8 cellular contexts compared by ENCODE assay signal in genomic region chr10:30591249-30591670, GRCh38. TPM values are rescaled to one million over a fixed set of nuclear protein-coding genes. Genes with fewer than 3 reads are reported as not detected.
DNase-seq lines count a peak whose midpoint lies in the region; ATAC-seq and TF ChIP-seq lines count a peak whose summit lies in the region.

No MANE protein-coding gene starts in this region.

- no peaks in the 10 kb centered on the region for H4K20me1 ChIP-seq in HCT116 (ENCODE audit: insufficient read depth)

- CTCF ChIA-PET in HCT116 (lab: Charles Lee) = interaction anchor here (0.6 to 2.8 kb wide), 33 partner anchors 9 to 593 kb away, joined by 3 to 46 read pairs (median 4); partner anchors contain the start of genes MAP3K8 and MTPAP

- no peaks in the 10 kb centered on the region for H3K9me2 ChIP-seq in HCT116 (ENCODE audit: insufficient read depth)

- H3K9me3 ChIP-seq in HCT116 (ENCODE audit: control insufficient read depth in 1 of 2, insufficient read depth in 1 of 2, low read depth in 1 of 2, low read length in 2 of 2) (no peaks in the 10 kb centered on the region), Peyer's patch (no peaks in the 10 kb centered on the region), psoas muscle (no peaks in the 10 kb centered on the region)

- in situ Hi-C loops in Caki2 (cut with HindIII; ENCODE audit: low pct_unique_long_range_greater_than_20kb, low sequenced_read_pairs) = no loop called here

- BruUV-seq in HCT116 (replicated peaks; lab: Mats Ljungman, UMichigan) = no TSS peak

- H3K27me3 ChIP-seq in HCT116 (ENCODE audit: insufficient read depth, low read length) (no peaks in the 10 kb centered on the region), Peyer's patch (no peaks in the 10 kb centered on the region), psoas muscle (ENCODE audit: insufficient read depth in 3 of 3, low read length in 2 of 3) (no peaks in the 10 kb centered on the region)

- H3K4me3 ChIP-seq in HCT116 (replicated peaks in 1 of 2; ENCODE audit: low read depth in 1 of 2, low read length in 2 of 2) (no peak overlapping the region), Peyer's patch (no peak overlapping the region), psoas muscle (no peak overlapping the region)

- H2AFZ ChIP-seq in HCT116 (ENCODE audit: low read depth, low read length, poor library complexity, severe bottlenecking) = peak overlapping the region; percentile 100

- peak; percentile 97 for ATAC-seq in HCT116
- ATAC-seq in Right ventricle myocardium superior (ENCODE audit: poor library complexity) = peak; percentile 68
- peak in 3 of 4 donors; percentile 56 to 71 (median 65) for ATAC-seq in psoas muscle
- ATAC-seq in GM21737 (IDR thresholded peaks at IDR 0.05; ENCODE audit: unreplicated experiment) = no peak
- no peak for ATAC-seq in GM21390 (IDR thresholded peaks at IDR 0.05; ENCODE audit: unreplicated experiment)

- H3K4me1 ChIP-seq in HCT116 (ENCODE audit: control insufficient read depth in 1 of 2, insufficient read depth in 2 of 2, low read length in 2 of 2) (0 out of 4 replicates have a peak, but pooled peaks cover 0 to 2% of the 10 kb centered on the region in 2 experiments), Peyer's patch (no peaks in the 10 kb centered on the region), psoas muscle (no peaks in the 10 kb centered on the region)

- no peak overlapping the region for H3K9ac ChIP-seq in HCT116 (ENCODE audit: low read length)

- DNase-seq in Caki2 (ENCODE audit: low read depth) = peak; percentile 51
- DNase-seq in HCT116 (ENCODE audit: low read depth, low spot score) = peak; percentile 37
- peak in 1 of 3 donors; percentile 66 for DNase-seq in Peyer's patch
- DNase-seq in activated naive CD4-positive, alpha-beta T cell treated with anti-CD3 and anti-CD28 coated beads, Interleukin-2, amount 50 U/mL, for 16 hours = peak; percentile 18
- DNase-seq in Right ventricle myocardium superior = no peak
- DNase-seq in psoas muscle = no peak

- TF ChIP-seq POLR2A in HCT116 (IDR thresholded peaks at IDR 0.05; ENCODE audit: borderline replicate concordance, extremely low read depth, insufficient read depth, insufficient read length) (no peak), Peyer's patch (IDR thresholded peaks at IDR 0.05) (no peak)

- H3K27ac ChIP-seq in HCT116 (ENCODE audit: low read depth, low read length) (no peak overlapping the region), Peyer's patch (no peak overlapping the region), psoas muscle (no peak overlapping the region)

- WGBS in psoas muscle, 3 donors = 0 to 4% (median 1%) methylated on average over 5 of the region's 5 CpGs

- peak overlapping the region; percentile 25 for H3K4me2 ChIP-seq in HCT116 (ENCODE audit: low read length)

- TF ChIP-seq CTCF in HCT116 (IDR thresholded peaks at IDR 0.05 in 2 of 3, conservative IDR thresholded peaks at IDR 0.05 in 1 of 3; ENCODE audit: borderline replicate concordance in 1 of 3, insufficient read depth in 1 of 3, low read depth in 2 of 3, low read length in 2 of 3) (peak; percentile 69 to 76 (median 75)), Peyer's patch (IDR thresholded peaks at IDR 0.05) (peak; percentile 46 to 86 (median 84)), psoas muscle (IDR thresholded peaks at IDR 0.05) (peak; percentile 85)

- RAD21 ChIA-PET in HCT116 (lab: Charles Lee; ENCODE audit: low non-redundant PET in 1 of 2, low total read pairs in 2 of 2, uncharacterized antibody in 2 of 2, unreplicated experiment in 2 of 2) = interaction anchor here (0.7 to 1.8 kb wide), 8 partner anchors 9 to 232 kb away, joined by 3 to 13 read pairs (median 4); no protein-coding TSS in a partner anchor

- intact Hi-C loops in HCT116 (cut with micrococcal nuclease) = loop anchor here (1.0 to 5.0 kb wide), 4 partner anchors 179 to 589 kb away; no protein-coding TSS in a partner anchor
- intact Hi-C loops in Right ventricle myocardium superior (cut with DNase I) = loop anchor here (2.0 to 5.0 kb wide), 2 partner anchors 179 to 198 kb away; no protein-coding TSS in a partner anchor
- intact Hi-C loops in psoas muscle (cut with DNase I) = loop anchor here (1.0 to 2.0 kb wide), 2 partner anchors 198 to 199 kb away; no protein-coding TSS in a partner anchor

- POLR2A ChIA-PET in HCT116 (lab: Charles Lee) = no interaction called here

- no peaks in the 10 kb centered on the region for H3K79me2 ChIP-seq in HCT116 (ENCODE audit: insufficient read depth, low read length)

- peak; percentile 76 for TF ChIP-seq RAD21 in HCT116 (IDR thresholded peaks at IDR 0.05; ENCODE audit: low read depth)

- H3K36me3 ChIP-seq in HCT116 (ENCODE audit: control insufficient read depth in 1 of 2, insufficient read depth in 2 of 2, low read length in 2 of 2) = no peaks in the 10 kb centered on the region
- no peaks in the 10 kb centered on the region for H3K36me3 ChIP-seq in Peyer's patch
- H3K36me3 ChIP-seq in psoas muscle (ENCODE audit: insufficient read depth in 1 of 2, low read depth in 1 of 2) = no peaks in the 10 kb centered on the region

TF ChIP-seq in HCT116, 20 proteins besides CTCF, POLR2A, EP300 and RAD21:
- no peak for TF ChIP-seq SIN3A (IDR thresholded peaks at IDR 0.05; ENCODE audit: low read depth)
- TF ChIP-seq JUND (IDR thresholded peaks at IDR 0.05) = no peak

RNA-seq across cellular contexts. Expression of gene LYZL2, which starts 38.3 kb away (rescaled TPM):
- total RNA-seq in Caki2 (2014; rRNA removed; shearing (Covaris generic); ENCODE audit: low replicate concordance) = not detected in 2 replicates
- total RNA-seq in HCT116 (2021; ENCODE audit: unreplicated experiment) (not detected), Peyer's patch (not detected), Right ventricle myocardium superior (not detected), psoas muscle (not detected)
- not detected in 2 replicates for polyA plus RNA-seq in HCT116 (2012)
- not detected for polyA plus RNA-seq in psoas muscle

Comparison
In these comparisons a context has a peak if more than half of its experiments do, and no peak if none do; other contexts are left out.
1. DNase-seq: peak in Caki2 (single experiment), HCT116 (single experiment) and activated naive CD4-positive, alpha-beta T cell treated with anti-CD3 and anti-CD28 coated beads, Interleukin-2, amount 50 U/mL, for 16 hours (single experiment); none in Right ventricle myocardium superior (single experiment) and psoas muscle (0 of 2).
2. ATAC-seq: peak in HCT116 (single experiment), Right ventricle myocardium superior (single experiment) and psoas muscle (3 of 4); none in GM21737 (single experiment) and GM21390 (single experiment).
3. Peak in every context shown above with its lines, with median percentiles within 50 percentile points of each other: CTCF ChIP-seq.